ENCODE assay signal across 18 cellular contexts in genomic region chr7:4814463-4814862, GRCh38. TPM values are rescaled to one million over a fixed set of nuclear protein-coding genes. Genes with fewer than 3 reads are reported as not detected.
"Had no signal": no experiment of that assay in that cellular context is flagged by ENCODE, and none has a peak within 500 bp of the region (broad histone marks: within the 10 kb centered on the region; RNA-seq: fewer than 3 reads in every experiment).

No MANE protein-coding gene starts in this region.

- H3K36me3 ChIP-seq: colonic mucosa, pancreas, vagina had no signal

- H3K36me3 Mint-ChIP-seq: activated CD8-positive, alpha-beta memory T cell treated with anti-CD3 and anti-CD28 coated beads, Interleukin-2, amount 10 ng/mL, durations not matched to agents 7 days and 5 days; stimulated activated memory B cell treated with anti-CD40 and anti-IgM and Interleukin-4, amounts not matched to agents 10 μg/mL and 1 μg/mL and 100 μg/mL, for 72 hours had no signal

- H3K4me3 ChIP-seq: colonic mucosa, esophagus muscularis mucosa, pancreas, tibial nerve, vagina had no signal

- H3K27ac Mint-ChIP-seq: activated CD8-positive, alpha-beta memory T cell treated with anti-CD3 and anti-CD28 coated beads, Interleukin-2, amount 10 ng/mL, durations not matched to agents 7 days and 5 days; stimulated activated memory B cell treated with anti-CD40 and anti-IgM and Interleukin-4, amounts not matched to agents 10 μg/mL and 1 μg/mL and 100 μg/mL, for 72 hours had no signal

- H3K9me3 Mint-ChIP-seq: neural crest cell had no signal

- H3K9me3 ChIP-seq: colonic mucosa, pancreas, tibial nerve, vagina had no signal

- H3K27me3 ChIP-seq: colonic mucosa, pancreas, tibial nerve, vagina had no signal

- H3K4me3 Mint-ChIP-seq: activated CD8-positive, alpha-beta memory T cell treated with anti-CD3 and anti-CD28 coated beads, Interleukin-2, amount 10 ng/mL, durations not matched to agents 7 days and 5 days; neural crest cell; stimulated activated memory B cell treated with anti-CD40 and anti-IgM and Interleukin-4, amounts not matched to agents 10 μg/mL and 1 μg/mL and 100 μg/mL, for 72 hours had no signal

- H3K4me1 Mint-ChIP-seq: neural crest cell had no signal

- DNase-seq: activated CD4-positive, alpha-beta T cell treated with anti-CD3 and anti-CD28 coated beads, Interleukin-2, amount 50 U/mL, for 48 hours; activated CD8-positive, alpha-beta memory T cell treated with anti-CD3 and anti-CD28 coated beads, Interleukin-2, amount 10 ng/mL, durations not matched to agents 7 days and 5 days; activated effector memory CD4-positive, alpha-beta T cell treated with Interleukin-2 at 50 U/mL for 16 hours; activated naive CD4-positive, alpha-beta T cell treated with anti-CD3 and anti-CD28 coated beads, Interleukin-2, amount 50 U/mL, for 16 hours; activated T-cell treated with anti-CD3 and anti-CD28 coated beads, Interleukin-2, amount 50 U/mL, for 1 hour; caudate nucleus; colonic mucosa; hypothalamus; kidney glomerular epithelial cell; stimulated activated CD4-positive, alpha-beta T cell treated with anti-CD3 and anti-CD28 coated beads, Interleukin-12 subunit alpha, Interleukin-12 subunit beta, amount 100 ng/mL, for 4 hours; WERI-Rb-1 had no signal

- ATAC-seq: activated CD8-positive, alpha-beta memory T cell treated with anti-CD3 and anti-CD28 coated beads, Interleukin-2, amount 10 ng/mL, durations not matched to agents 7 days and 5 days; pancreas; stimulated activated memory B cell treated with anti-CD40 and anti-IgM and Interleukin-4, amounts not matched to agents 10 μg/mL and 1 μg/mL and 100 μg/mL, for 72 hours had no signal

- H3K4me1 ChIP-seq: colonic mucosa, esophagus muscularis mucosa, pancreas had no signal

RNA-seq across cellular contexts. Expression of gene PAPOLB, which starts 47.4 kb away (rescaled TPM):
- total RNA-seq: glomerular endothelial cell, vagina had no signal
